Comparison of ENCODE assay signal across 3 cellular contexts in the genomic region with DNA sequence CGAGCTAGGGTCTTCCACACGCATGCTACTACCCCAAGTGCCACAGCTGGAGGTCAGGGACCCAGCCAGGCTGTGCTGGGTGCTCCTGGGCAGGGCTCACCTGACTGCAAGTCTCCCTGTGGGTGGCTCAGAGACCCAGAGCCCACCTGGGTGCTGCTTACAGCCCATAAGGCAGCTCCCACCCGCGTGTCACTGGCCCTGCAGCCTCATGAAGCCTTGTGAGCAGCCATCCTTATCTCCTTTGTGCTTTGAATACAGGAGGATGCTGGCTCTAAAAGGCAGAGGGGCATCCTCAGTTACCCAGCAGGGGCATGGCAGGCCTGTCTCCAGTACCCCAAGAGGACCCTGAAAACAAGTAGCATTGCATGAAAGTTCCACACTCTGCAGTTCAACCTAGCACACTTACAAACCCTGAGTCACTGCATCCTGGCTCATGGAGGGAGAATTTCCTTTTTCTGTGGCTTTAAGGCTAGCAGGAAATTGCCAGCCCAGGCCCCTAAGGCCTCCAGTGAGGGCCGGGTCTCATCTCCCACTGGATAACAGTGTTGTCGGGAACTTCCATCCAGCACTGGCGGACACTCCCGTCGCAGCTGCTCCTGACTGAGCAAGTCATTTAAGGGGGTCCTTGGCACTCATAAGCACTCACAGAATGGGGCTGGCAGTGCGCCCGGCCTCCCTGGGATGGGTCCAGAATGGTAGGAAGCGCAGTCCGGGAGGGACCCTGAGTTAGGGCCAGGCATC.
TF ChIP-seq lines count a peak whose summit lies in the region.

No MANE protein-coding gene starts in this region.

TF ChIP-seq in SK-N-SH treated with all-trans-retinoic acid at 6 μM for 48 hours, 23 proteins besides CTCF, POLR2A, EP300 and RAD21 (continued from another document and continues in another):
- TF ChIP-seq, protein P1, sequence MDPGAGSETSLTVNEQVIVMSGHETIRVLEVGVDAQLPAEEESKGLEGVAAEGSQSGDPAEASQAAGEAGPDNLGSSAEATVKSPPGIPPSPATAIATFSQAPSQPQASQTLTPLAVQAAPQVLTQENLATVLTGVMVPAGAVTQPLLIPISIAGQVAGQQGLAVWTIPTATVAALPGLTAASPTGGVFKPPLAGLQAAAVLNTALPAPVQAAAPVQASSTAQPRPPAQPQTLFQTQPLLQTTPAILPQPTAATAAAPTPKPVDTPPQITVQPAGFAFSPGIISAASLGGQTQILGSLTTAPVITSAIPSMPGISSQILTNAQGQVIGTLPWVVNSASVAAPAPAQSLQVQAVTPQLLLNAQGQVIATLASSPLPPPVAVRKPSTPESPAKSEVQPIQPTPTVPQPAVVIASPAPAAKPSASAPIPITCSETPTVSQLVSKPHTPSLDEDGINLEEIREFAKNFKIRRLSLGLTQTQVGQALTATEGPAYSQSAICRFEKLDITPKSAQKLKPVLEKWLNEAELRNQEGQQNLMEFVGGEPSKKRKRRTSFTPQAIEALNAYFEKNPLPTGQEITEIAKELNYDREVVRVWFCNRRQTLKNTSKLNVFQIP (CRISPR knock-in tag; IDR thresholded peaks at IDR 0.05; ENCODE audit: borderline replicate concordance, low read depth), result no peak
- TF ChIP-seq, protein P2, sequence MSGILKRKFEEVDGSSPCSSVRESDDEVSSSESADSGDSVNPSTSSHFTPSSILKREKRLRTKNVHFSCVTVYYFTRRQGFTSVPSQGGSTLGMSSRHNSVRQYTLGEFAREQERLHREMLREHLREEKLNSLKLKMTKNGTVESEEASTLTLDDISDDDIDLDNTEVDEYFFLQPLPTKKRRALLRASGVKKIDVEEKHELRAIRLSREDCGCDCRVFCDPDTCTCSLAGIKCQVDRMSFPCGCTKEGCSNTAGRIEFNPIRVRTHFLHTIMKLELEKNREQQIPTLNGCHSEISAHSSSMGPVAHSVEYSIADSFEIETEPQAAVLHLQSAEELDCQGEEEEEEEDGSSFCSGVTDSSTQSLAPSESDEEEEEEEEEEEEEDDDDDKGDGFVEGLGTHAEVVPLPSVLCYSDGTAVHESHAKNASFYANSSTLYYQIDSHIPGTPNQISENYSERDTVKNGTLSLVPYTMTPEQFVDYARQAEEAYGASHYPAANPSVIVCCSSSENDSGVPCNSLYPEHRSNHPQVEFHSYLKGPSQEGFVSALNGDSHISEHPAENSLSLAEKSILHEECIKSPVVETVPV (CRISPR knock-in tag; IDR thresholded peaks at IDR 0.05), result no peak
- no peak for TF ChIP-seq RARB (CRISPR knock-in tag; IDR thresholded peaks at IDR 0.05)
- no peak for TF ChIP-seq CSDC2 (CRISPR knock-in tag; IDR thresholded peaks at IDR 0.05)
- TF ChIP-seq GLIS3 (CRISPR knock-in tag; IDR thresholded peaks at IDR 0.05), result no peak
- TF ChIP-seq ISL1 (CRISPR knock-in tag; IDR thresholded peaks at IDR 0.05), result no peak
- TF ChIP-seq TOX (CRISPR knock-in tag; IDR thresholded peaks at IDR 0.05; ENCODE audit: borderline replicate concordance), result no peak
- TF ChIP-seq ZC3H10 (CRISPR knock-in tag; IDR thresholded peaks at IDR 0.05), result no peak
- TF ChIP-seq, protein P3, sequence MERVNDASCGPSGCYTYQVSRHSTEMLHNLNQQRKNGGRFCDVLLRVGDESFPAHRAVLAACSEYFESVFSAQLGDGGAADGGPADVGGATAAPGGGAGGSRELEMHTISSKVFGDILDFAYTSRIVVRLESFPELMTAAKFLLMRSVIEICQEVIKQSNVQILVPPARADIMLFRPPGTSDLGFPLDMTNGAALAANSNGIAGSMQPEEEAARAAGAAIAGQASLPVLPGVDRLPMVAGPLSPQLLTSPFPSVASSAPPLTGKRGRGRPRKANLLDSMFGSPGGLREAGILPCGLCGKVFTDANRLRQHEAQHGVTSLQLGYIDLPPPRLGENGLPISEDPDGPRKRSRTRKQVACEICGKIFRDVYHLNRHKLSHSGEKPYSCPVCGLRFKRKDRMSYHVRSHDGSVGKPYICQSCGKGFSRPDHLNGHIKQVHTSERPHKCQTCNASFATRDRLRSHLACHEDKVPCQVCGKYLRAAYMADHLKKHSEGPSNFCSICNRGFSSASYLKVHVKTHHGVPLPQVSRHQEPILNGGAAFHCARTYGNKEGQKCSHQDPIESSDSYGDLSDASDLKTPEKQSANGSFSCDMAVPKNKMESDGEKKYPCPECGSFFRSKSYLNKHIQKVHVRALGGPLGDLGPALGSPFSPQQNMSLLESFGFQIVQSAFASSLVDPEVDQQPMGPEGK (CRISPR knock-in tag; IDR thresholded peaks at IDR 0.05; ENCODE audit: borderline replicate concordance), result no peak

TF ChIP-seq in SK-N-SH, 30 proteins besides CTCF, POLR2A, EP300 and RAD21 (continued from another document):
- TF ChIP-seq, protein P4, sequence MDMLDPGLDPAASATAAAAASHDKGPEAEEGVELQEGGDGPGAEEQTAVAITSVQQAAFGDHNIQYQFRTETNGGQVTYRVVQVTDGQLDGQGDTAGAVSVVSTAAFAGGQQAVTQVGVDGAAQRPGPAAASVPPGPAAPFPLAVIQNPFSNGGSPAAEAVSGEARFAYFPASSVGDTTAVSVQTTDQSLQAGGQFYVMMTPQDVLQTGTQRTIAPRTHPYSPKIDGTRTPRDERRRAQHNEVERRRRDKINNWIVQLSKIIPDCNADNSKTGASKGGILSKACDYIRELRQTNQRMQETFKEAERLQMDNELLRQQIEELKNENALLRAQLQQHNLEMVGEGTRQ (IDR thresholded peaks at IDR 0.05; ENCODE audit: borderline replicate concordance, low read depth, low read length), result no peak
- no peak for TF ChIP-seq FOXM1 (IDR thresholded peaks at IDR 0.05; ENCODE audit: low read depth)
- no peak for TF ChIP-seq JUND (IDR thresholded peaks at IDR 0.05)
- TF ChIP-seq MXI1 (IDR thresholded peaks at IDR 0.05; ENCODE audit: low read depth, low read length), result no peak
- TF ChIP-seq MEF2A (IDR thresholded peaks at IDR 0.05; ENCODE audit: borderline replicate concordance, low read depth), result no peak
- TF ChIP-seq TAF1 (IDR thresholded peaks at IDR 0.05; ENCODE audit: borderline replicate concordance, low read depth, low read length), result no peak
- TF ChIP-seq, protein P5, sequence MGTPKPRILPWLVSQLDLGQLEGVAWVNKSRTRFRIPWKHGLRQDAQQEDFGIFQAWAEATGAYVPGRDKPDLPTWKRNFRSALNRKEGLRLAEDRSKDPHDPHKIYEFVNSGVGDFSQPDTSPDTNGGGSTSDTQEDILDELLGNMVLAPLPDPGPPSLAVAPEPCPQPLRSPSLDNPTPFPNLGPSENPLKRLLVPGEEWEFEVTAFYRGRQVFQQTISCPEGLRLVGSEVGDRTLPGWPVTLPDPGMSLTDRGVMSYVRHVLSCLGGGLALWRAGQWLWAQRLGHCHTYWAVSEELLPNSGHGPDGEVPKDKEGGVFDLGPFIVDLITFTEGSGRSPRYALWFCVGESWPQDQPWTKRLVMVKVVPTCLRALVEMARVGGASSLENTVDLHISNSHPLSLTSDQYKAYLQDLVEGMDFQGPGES (IDR thresholded peaks at IDR 0.05; ENCODE audit: low read depth, low read length), result no peak
- TF ChIP-seq, protein P6, sequence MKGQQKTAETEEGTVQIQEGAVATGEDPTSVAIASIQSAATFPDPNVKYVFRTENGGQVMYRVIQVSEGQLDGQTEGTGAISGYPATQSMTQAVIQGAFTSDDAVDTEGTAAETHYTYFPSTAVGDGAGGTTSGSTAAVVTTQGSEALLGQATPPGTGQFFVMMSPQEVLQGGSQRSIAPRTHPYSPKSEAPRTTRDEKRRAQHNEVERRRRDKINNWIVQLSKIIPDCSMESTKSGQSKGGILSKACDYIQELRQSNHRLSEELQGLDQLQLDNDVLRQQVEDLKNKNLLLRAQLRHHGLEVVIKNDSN (IDR thresholded peaks at IDR 0.05; ENCODE audit: borderline replicate concordance, low read depth), result no peak
- TF ChIP-seq, protein P7, sequence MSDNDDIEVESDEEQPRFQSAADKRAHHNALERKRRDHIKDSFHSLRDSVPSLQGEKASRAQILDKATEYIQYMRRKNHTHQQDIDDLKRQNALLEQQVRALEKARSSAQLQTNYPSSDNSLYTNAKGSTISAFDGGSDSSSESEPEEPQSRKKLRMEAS (IDR thresholded peaks at IDR 0.05; ENCODE audit: low read depth), result no peak
- no peak for TF ChIP-seq NRF1 (IDR thresholded peaks at IDR 0.05; ENCODE audit: low read depth, low read length)
- no peak for TF ChIP-seq ELF1 (IDR thresholded peaks at IDR 0.05)
- TF ChIP-seq NFIC (IDR thresholded peaks at IDR 0.05; ENCODE audit: borderline replicate concordance), result no peak; the same call in 1 of the 2 replicates
- no peak for TF ChIP-seq SMC3 (IDR thresholded peaks at IDR 0.05; ENCODE audit: low read depth, low read length)

TF ChIP-seq in WTC11, 78 proteins besides CTCF, POLR2A, EP300 and RAD21 (continued from another document):
- TF ChIP-seq, protein P8, sequence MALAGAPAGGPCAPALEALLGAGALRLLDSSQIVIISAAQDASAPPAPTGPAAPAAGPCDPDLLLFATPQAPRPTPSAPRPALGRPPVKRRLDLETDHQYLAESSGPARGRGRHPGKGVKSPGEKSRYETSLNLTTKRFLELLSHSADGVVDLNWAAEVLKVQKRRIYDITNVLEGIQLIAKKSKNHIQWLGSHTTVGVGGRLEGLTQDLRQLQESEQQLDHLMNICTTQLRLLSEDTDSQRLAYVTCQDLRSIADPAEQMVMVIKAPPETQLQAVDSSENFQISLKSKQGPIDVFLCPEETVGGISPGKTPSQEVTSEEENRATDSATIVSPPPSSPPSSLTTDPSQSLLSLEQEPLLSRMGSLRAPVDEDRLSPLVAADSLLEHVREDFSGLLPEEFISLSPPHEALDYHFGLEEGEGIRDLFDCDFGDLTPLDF (CRISPR knock-in tag; IDR thresholded peaks at IDR 0.05), result no peak
- TF ChIP-seq SMAD3 (CRISPR knock-in tag; IDR thresholded peaks at IDR 0.05; ENCODE audit: borderline replicate concordance) (no peak), PRRX2 (CRISPR knock-in tag; IDR thresholded peaks at IDR 0.05) (no peak), SOX15 (CRISPR knock-in tag; IDR thresholded peaks at IDR 0.05) (no peak), TCF7 (CRISPR knock-in tag; IDR thresholded peaks at IDR 0.05; ENCODE audit: low read depth) (no peak), ZNF219 (CRISPR knock-in tag; IDR thresholded peaks at IDR 0.05; ENCODE audit: borderline replicate concordance) (no peak)
- TF ChIP-seq, protein P9, sequence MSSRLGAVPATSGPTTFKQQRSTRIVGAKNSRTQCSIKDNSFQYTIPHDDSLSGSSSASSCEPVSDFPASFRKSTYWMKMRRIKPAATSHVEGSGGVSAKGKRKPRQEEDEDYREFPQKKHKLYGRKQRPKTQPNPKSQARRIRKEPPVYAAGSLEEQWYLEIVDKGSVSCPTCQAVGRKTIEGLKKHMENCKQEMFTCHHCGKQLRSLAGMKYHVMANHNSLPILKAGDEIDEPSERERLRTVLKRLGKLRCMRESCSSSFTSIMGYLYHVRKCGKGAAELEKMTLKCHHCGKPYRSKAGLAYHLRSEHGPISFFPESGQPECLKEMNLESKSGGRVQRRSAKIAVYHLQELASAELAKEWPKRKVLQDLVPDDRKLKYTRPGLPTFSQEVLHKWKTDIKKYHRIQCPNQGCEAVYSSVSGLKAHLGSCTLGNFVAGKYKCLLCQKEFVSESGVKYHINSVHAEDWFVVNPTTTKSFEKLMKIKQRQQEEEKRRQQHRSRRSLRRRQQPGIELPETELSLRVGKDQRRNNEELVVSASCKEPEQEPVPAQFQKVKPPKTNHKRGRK (CRISPR knock-in tag; IDR thresholded peaks at IDR 0.05; ENCODE audit: borderline replicate concordance), result no peak
- TF ChIP-seq, protein P10, sequence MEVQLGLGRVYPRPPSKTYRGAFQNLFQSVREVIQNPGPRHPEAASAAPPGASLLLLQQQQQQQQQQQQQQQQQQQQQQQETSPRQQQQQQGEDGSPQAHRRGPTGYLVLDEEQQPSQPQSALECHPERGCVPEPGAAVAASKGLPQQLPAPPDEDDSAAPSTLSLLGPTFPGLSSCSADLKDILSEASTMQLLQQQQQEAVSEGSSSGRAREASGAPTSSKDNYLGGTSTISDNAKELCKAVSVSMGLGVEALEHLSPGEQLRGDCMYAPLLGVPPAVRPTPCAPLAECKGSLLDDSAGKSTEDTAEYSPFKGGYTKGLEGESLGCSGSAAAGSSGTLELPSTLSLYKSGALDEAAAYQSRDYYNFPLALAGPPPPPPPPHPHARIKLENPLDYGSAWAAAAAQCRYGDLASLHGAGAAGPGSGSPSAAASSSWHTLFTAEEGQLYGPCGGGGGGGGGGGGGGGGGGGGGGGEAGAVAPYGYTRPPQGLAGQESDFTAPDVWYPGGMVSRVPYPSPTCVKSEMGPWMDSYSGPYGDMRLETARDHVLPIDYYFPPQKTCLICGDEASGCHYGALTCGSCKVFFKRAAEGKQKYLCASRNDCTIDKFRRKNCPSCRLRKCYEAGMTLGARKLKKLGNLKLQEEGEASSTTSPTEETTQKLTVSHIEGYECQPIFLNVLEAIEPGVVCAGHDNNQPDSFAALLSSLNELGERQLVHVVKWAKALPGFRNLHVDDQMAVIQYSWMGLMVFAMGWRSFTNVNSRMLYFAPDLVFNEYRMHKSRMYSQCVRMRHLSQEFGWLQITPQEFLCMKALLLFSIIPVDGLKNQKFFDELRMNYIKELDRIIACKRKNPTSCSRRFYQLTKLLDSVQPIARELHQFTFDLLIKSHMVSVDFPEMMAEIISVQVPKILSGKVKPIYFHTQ (CRISPR knock-in tag; IDR thresholded peaks at IDR 0.05), result no peak
- TF ChIP-seq, protein P4 (CRISPR knock-in tag; IDR thresholded peaks at IDR 0.05), result no peak
TF ChIP-seq in WTC11: peak in this region for 0.
